26 cellular contexts compared by ENCODE assay signal in the genomic region with DNA sequence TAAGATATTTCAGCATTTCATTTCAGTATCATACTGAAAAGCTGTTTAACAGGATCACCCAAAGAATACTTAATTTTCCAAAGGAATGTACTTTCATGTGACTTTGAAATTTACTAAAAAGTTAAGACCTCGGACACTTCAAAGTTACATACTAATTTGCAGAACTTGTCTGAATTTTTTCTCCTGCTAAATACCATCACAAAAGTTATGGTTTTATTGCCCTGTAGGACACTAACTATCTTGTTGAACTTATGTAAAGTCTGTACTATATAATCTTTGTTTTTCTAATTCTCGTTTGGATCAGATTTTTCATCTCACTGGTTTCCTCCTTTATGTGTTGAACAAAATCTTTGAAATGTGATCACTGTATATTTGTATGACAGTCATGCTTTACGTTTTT. TPM values are rescaled to one million over a fixed set of nuclear protein-coding genes. Genes with fewer than 3 reads are reported as not detected.
"Had no signal": no experiment of that assay in that cellular context is flagged by ENCODE, and none has a peak within 500 bp of the region (broad histone marks: within the 10 kb centered on the region; RNA-seq: fewer than 3 reads in every experiment).

No MANE protein-coding gene starts in this region.

- H3K9me3 ChIP-seq: SK-N-SH had no signal

- ATAC-seq: Panc1, PC-3 had no signal

- H3K27ac ChIP-seq: RWPE1 had no signal

- H3K9ac ChIP-seq: SK-N-SH had no signal

- DNase-seq: KBM-7, MV-4-11, NCI-H1048, NCI-H1105, NCI-H1417, NCI-H1436 treated with DMSO at 0.1 percent for 48 hours, NCI-H1694, NCI-H187 treated with DMSO at 0.1 percent for 48 hours, NCI-H2081, NCI-H2107, NCI-H2227 treated with DMSO at 0.1 percent for 48 hours, NCI-H524 treated with DMSO at 0.1 percent for 48 hours, NCI-H69, NCI-H774, PC-3, SHP77, SK-N-SH, SW 1271 had no signal

- H3K9me2 ChIP-seq: SK-N-SH had no signal

- H3K4me2 ChIP-seq: SK-N-SH had no signal

RNA-seq across cellular contexts. Expression of gene GRID2, which starts 37.2 kb away (rescaled TPM):
- total RNA-seq: HT-29, LHCN-M2, MCF 10A, NCI-H460, OCI-LY7, SK-MEL-5 had no signal
- polyA plus RNA-seq: SK-N-SH had no signal
